In genomic region chr1:24003331-24003972, GRCh38 we compare ENCODE assay signal across 11 cellular contexts. TPM values are rescaled to one million over a fixed set of nuclear protein-coding genes. Genes with fewer than 3 reads are reported as not detected.
DNase-seq lines count a peak whose midpoint lies in the region; ATAC-seq and TF ChIP-seq lines count a peak whose summit lies in the region.
"Had no signal": no experiment of that assay in that cellular context is flagged by ENCODE, and none has a peak within 500 bp of the region (broad histone marks: within the 10 kb centered on the region; RNA-seq: fewer than 3 reads in every experiment).

No MANE protein-coding gene starts in this region.

- DNase-seq in NCI-H1417 (lab: John Stamatoyannopoulos, UW) (peak in 2 of 3 experiments; percentile 4 to 84), NCI-H1417 treated with DMSO at 0.1 percent for 48 hours (lab: John Stamatoyannopoulos, UW) (no peak), NCI-H2107 treated with DMSO at 0.1 percent for 48 hours (lab: John Stamatoyannopoulos, UW; ENCODE audit: unreplicated experiment) (peak; percentile 99), fibroblast of gingiva (ENCODE audit: low read depth) (peak; percentile 86), stomach (no peak), medulla oblongata (ENCODE audit: extremely low spot score) (no peak)
- DNase-seq in activated CD8-positive, alpha-beta memory T cell treated with anti-CD3 and anti-CD28 coated beads, Interleukin-2, amount 50 U/mL, for 48 hours, result no peak
- DNase-seq: NCI-H524 treated with DMSO at 0.1 percent for 48 hours had no signal

- H3K36me3 Mint-ChIP-seq in stimulated activated memory B cell treated with anti-CD40 and anti-IgM and Interleukin-4, amounts not matched to agents 10 μg/mL and 1 μg/mL and 100 μg/mL, for 72 hours, result no peaks in the 10 kb centered on the region

- no peak overlapping the region for H3K27ac Mint-ChIP-seq in stimulated activated memory B cell treated with anti-CD40 and anti-IgM and Interleukin-4, amounts not matched to agents 10 μg/mL and 1 μg/mL and 100 μg/mL, for 72 hours

- no peaks in the 10 kb centered on the region for H3K9me3 ChIP-seq in stomach

- H3K27me3 Mint-ChIP-seq in stimulated activated memory B cell treated with anti-CD40 and anti-IgM and Interleukin-4, amounts not matched to agents 10 μg/mL and 1 μg/mL and 100 μg/mL, for 72 hours, result peaks cover 12% of the 10 kb centered on the region

- ATAC-seq in stimulated activated memory B cell treated with anti-CD40 and anti-IgM and Interleukin-4, amounts not matched to agents 10 μg/mL and 1 μg/mL and 100 μg/mL, for 72 hours, result peak; percentile 82
- ATAC-seq: activated CD4-positive, CD25-positive, alpha-beta regulatory T cell treated with anti-CD3 and anti-CD28 coated beads, Interleukin-2, amount 50 U/mL, for 24 hours had no signal

- H3K4me3 Mint-ChIP-seq in stimulated activated memory B cell treated with anti-CD40 and anti-IgM and Interleukin-4, amounts not matched to agents 10 μg/mL and 1 μg/mL and 100 μg/mL, for 72 hours, result no peak overlapping the region

- TF ChIP-seq CTCF in stomach (IDR thresholded peaks at IDR 0.05), result no peak

- H3K9me3 Mint-ChIP-seq in stimulated activated memory B cell treated with anti-CD40 and anti-IgM and Interleukin-4, amounts not matched to agents 10 μg/mL and 1 μg/mL and 100 μg/mL, for 72 hours, result no peaks in the 10 kb centered on the region

- H3K27ac ChIP-seq in stomach, result no peak overlapping the region
- H3K27ac ChIP-seq: 22Rv1 had no signal

- H3K27me3 ChIP-seq in stomach, result no peaks in the 10 kb centered on the region

- peaks cover 0 to 5% (median 1%) of the 10 kb centered on the region in 4 donors for H3K4me1 ChIP-seq in stomach

- 36 to 47% (median 38%) methylated on average over 4 of the region's 4 CpGs for whole genome bisulfite sequencing in stomach, 5 donors

- TF ChIP-seq EP300 in stomach (IDR thresholded peaks at IDR 0.05), result no peak

- no peak for TF ChIP-seq POLR2A in stomach (IDR thresholded peaks at IDR 0.05)

- no peak overlapping the region for H3K4me3 ChIP-seq in stomach

- intact Hi-C loops in stomach (cut with DNase I; ENCODE audit: low total_unique reads), result no loop called here

- no peaks in the 10 kb centered on the region for H3K36me3 ChIP-seq in stomach

- H3K4me1 Mint-ChIP-seq in stimulated activated memory B cell treated with anti-CD40 and anti-IgM and Interleukin-4, amounts not matched to agents 10 μg/mL and 1 μg/mL and 100 μg/mL, for 72 hours, result peaks cover 18% of the 10 kb centered on the region

RNA-seq across cellular contexts. Expression of gene SRSF10, which starts 23.3 kb away (rescaled TPM):
- 100 to 1,000 TPM in 4 of 5 donors, 10 to 100 TPM in 1; 60.7 to 285 (median 136) TPM for total RNA-seq in stomach
- polyA plus RNA-seq in stomach, result 10 to 100 TPM; 41.7 to 54.9 (median 43.3) TPM

RNA-seq across cellular contexts. Expression of gene PNRC2, which starts 43.8 kb away (rescaled TPM):
- 100 to 1,000 TPM in 1 of 5 donors, 10 to 100 TPM in 4; 38.5 to 181 (median 66.6) TPM for total RNA-seq in stomach
- 100 to 1,000 TPM in 2 of 3 donors, 10 to 100 TPM in 1; 59.3 to 172 (median 103) TPM for polyA plus RNA-seq in stomach

Comparison
In these comparisons a context has a peak if more than half of its experiments do, and no peak if none do; other contexts are left out.
1. DNase-seq: peak in NCI-H1417 (2 of 3), NCI-H2107 treated with DMSO at 0.1 percent for 48 hours (single experiment) and fibroblast of gingiva (single experiment); none in NCI-H1417 treated with DMSO at 0.1 percent for 48 hours (single experiment), stomach (single experiment), medulla oblongata (single experiment) and activated CD8-positive, alpha-beta memory T cell treated with anti-CD3 and anti-CD28 coated beads, Interleukin-2, amount 50 U/mL, for 48 hours (single experiment).